ENCODE assay signal across 5 cellular contexts in the genomic region with DNA sequence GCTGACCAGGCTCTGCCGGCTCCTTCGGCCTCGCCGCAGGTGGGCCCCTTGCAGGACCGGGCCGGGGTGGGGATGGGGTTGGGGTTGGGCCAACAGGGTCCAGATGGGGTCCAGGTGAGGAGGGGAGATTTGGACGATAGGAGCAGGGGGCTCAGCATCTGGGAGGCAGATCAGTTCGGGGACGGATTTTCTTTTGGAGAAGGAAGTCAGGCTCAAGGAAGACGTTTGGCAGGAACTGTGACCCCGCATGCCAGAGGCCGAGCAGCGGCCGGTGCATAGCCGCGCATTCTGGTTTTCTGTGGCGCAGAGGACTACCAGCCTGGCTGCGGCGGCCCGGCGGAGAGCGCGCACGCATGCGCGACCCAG. TPM values are rescaled to one million over a fixed set of nuclear protein-coding genes. Genes with fewer than 3 reads are reported as not detected.
A peak's percentile ranks its signal among the peaks of the same experiment; 100 is the strongest.
DNase-seq lines count a peak whose midpoint lies in the region; ATAC-seq and TF ChIP-seq lines count a peak whose summit lies in the region.

No MANE protein-coding gene starts in this region.

- H3K4me1 ChIP-seq in KMS-11 (ENCODE audit: low read depth, poor library complexity, severe bottlenecking), result peaks cover 45% of the 10 kb centered on the region
- peaks cover 42% of the 10 kb centered on the region for H3K4me1 ChIP-seq in skeletal muscle satellite cell (ENCODE audit: control insufficient read depth, insufficient read depth, low read length)

- peak overlapping the region; percentile 97 for H3K4me2 ChIP-seq in KMS-11
- H3K4me2 ChIP-seq in skeletal muscle satellite cell (ENCODE audit: low read length), result peak overlapping the region; percentile 92

- TF ChIP-seq CTCF in KMS-11 (conservative IDR thresholded peaks at IDR 0.05; ENCODE audit: low read depth, low read length), result no peak
- TF ChIP-seq CTCF in endothelial cell (IDR thresholded peaks at IDR 0.05; ENCODE audit: unreplicated experiment), result no peak

- H3K9me3 Mint-ChIP-seq in endothelial cell (ENCODE audit: unreplicated experiment), result no peaks in the 10 kb centered on the region

- H3K36me3 ChIP-seq in KMS-11 (ENCODE audit: insufficient read depth) (peaks cover 18% of the 10 kb centered on the region; the same call in 1 of the 2 replicates), skeletal muscle satellite cell (ENCODE audit: insufficient read depth, low read length) (peaks cover 39% of the 10 kb centered on the region)

- H3K27ac Mint-ChIP-seq in endothelial cell (ENCODE audit: unreplicated experiment), result no peak overlapping the region

- H3K79me2 ChIP-seq in KMS-11 (ENCODE audit: insufficient read depth, low read depth), result peaks cover 41% of the 10 kb centered on the region

- H4K20me1 ChIP-seq in KMS-11 (ENCODE audit: insufficient read depth), result peaks cover 7% of the 10 kb centered on the region; the same call in 1 of the 2 replicates

- peak overlapping the region; percentile 7 for H3K4me3 ChIP-seq in KMS-11 (IDR thresholded peaks at IDR 0.05; ENCODE audit: insufficient read depth, low read depth, low read length)
- peak overlapping the region; percentile 76 for H3K4me3 ChIP-seq in skeletal muscle satellite cell (ENCODE audit: low read length)

- H3K9ac ChIP-seq in KMS-11 (peak overlapping the region; percentile 85), skeletal muscle satellite cell (ENCODE audit: low read depth, low read length) (peak overlapping the region; percentile 89)

- no peaks in the 10 kb centered on the region for H3K9me3 ChIP-seq in skeletal muscle satellite cell (replicated peaks; ENCODE audit: low read length)

- peak overlapping the region; percentile 74; the same call in 1 of the 2 replicates for H2AFZ ChIP-seq in KMS-11 (ENCODE audit: low read depth)

- H3K27ac ChIP-seq in KMS-11, result peak overlapping the region; percentile 95

- peaks cover 14% of the 10 kb centered on the region for H3K4me1 Mint-ChIP-seq in endothelial cell (ENCODE audit: unreplicated experiment)

- H3K27me3 ChIP-seq in KMS-11 (ENCODE audit: insufficient read depth, low read depth) (no peaks in the 10 kb centered on the region), skeletal muscle satellite cell (ENCODE audit: control insufficient read depth, insufficient read depth, low read length) (no peaks in the 10 kb centered on the region)

- peaks cover 29% of the 10 kb centered on the region for H3K36me3 Mint-ChIP-seq in endothelial cell (ENCODE audit: low read depth, unreplicated experiment)

- no peak for DNase-seq in endothelial cell (ENCODE audit: low spot score)
- DNase-seq in mucosa of gallbladder (ENCODE audit: low spot score), result no peak

- H3K4me3 Mint-ChIP-seq in endothelial cell (ENCODE audit: unreplicated experiment), result peak overlapping the region; percentile 91

- no peak for ATAC-seq in HG03280 (IDR thresholded peaks at IDR 0.05; ENCODE audit: unreplicated experiment)

- H3K27me3 Mint-ChIP-seq in endothelial cell (ENCODE audit: unreplicated experiment), result peaks cover 12% of the 10 kb centered on the region

RNA-seq across cellular contexts. Expression of a gene that starts 0.8 kb away (rescaled TPM):
- total RNA-seq in endothelial cell (ENCODE audit: unreplicated experiment) (551 TPM), mucosa of gallbladder (1,422 TPM)
- 1,251 and 1,685 TPM in 2 replicates for total RNA-seq in skeletal muscle satellite cell (2012; rRNA removed)

RNA-seq across cellular contexts. Expression of a gene that starts 11.1 kb away (rescaled TPM):
- 191 TPM for total RNA-seq in endothelial cell (ENCODE audit: unreplicated experiment)
- 190 and 200 TPM in 2 replicates for total RNA-seq in skeletal muscle satellite cell (2012; rRNA removed)
- 95.3 TPM for total RNA-seq in mucosa of gallbladder

RNA-seq across cellular contexts. Expression of a gene that starts 27.0 kb away (rescaled TPM):
- total RNA-seq in endothelial cell (ENCODE audit: unreplicated experiment) (2.6 TPM), mucosa of gallbladder (3.7 TPM)
- under 0.01 TPM in 1 of 2 replicates, not detected in the other for total RNA-seq in skeletal muscle satellite cell (2012; rRNA removed)

RNA-seq across cellular contexts. Expression of a gene that starts 31.3 kb away (rescaled TPM):
- total RNA-seq in endothelial cell (ENCODE audit: unreplicated experiment) (45.9 TPM), mucosa of gallbladder (81.7 TPM)
- 2.8 and 3.7 TPM in 2 replicates for total RNA-seq in skeletal muscle satellite cell (2012; rRNA removed)

RNA-seq across cellular contexts. Expression of a gene that starts 33.7 kb away (rescaled TPM):
- total RNA-seq in endothelial cell (ENCODE audit: unreplicated experiment) (1.4 TPM), mucosa of gallbladder (not detected)
- 0.66 TPM in 1 of 2 replicates, not detected in the other for total RNA-seq in skeletal muscle satellite cell (2012; rRNA removed)
